ENCODE assay signal across 8 cellular contexts in the genomic region with DNA sequence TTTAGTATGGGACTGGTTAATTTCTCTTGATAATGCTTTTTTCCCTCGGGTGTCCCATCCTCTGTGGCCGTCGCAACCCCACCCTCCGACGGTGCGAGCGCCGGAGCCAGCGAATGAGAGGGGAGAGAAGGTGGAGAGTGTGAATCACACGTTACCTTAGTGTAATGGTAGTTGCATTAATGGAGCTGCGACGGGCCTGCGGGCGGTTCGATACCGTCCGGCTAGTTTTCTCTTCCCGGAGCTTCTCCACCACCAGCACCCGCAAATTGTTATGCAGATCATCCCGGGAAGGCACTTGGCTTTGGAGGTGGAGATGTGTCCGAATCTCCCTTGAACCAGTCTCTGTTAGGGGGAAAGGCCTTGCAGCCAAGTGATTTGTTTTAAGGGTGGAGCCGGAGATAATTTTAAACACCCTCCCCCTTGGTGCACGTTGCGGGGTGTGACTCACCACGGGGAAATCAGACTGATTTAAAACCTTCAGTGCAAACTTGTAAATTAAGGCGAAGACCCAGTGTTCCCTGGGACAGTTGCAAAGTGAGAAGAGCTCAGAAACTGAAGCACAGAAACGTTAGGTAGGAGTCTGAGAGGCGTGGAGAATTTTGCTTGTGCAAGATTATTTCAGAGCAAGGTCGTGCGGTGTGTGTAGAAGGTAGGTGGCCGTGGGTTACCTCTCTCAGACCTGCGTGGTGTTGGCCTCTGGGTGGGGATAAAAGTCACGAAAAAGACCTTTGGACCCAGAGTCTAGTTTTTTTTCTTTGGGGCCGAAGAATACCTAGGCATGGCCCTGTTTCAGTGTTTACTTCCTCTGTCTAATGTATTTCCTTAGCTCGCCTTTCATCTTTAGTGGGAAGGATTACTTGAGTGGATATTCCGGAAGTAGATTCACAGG. TPM values are rescaled to one million over a fixed set of nuclear protein-coding genes. Genes with fewer than 3 reads are reported as not detected.
A peak's percentile ranks its signal among the peaks of the same experiment; 100 is the strongest.
DNase-seq lines count a peak whose midpoint lies in the region; ATAC-seq and TF ChIP-seq lines count a peak whose summit lies in the region.

No MANE protein-coding gene starts in this region.

- H3K4me3 ChIP-seq in GM12875 (ENCODE audit: low read depth, low read length): peak overlapping the region; percentile 64
- H3K4me3 ChIP-seq in choroid plexus epithelial cell (ENCODE audit: low read depth, low read length): peak overlapping the region; percentile 82
- peak overlapping the region; percentile 88 to 90 for H3K4me3 ChIP-seq in left lung

- no peaks in the 10 kb centered on the region for H3K9me3 ChIP-seq in left lung

- peak; percentile 35 for DNase-seq in HEK293T (ENCODE audit: extremely low spot score)
- peak; percentile 77 for DNase-seq in MV-4-11 (lab: John Stamatoyannopoulos, UW)
- DNase-seq in activated CD4-positive, CD25-positive, alpha-beta regulatory T cell treated with anti-CD3 and anti-CD28 coated beads, Interleukin-2, amount 50 U/mL, for 72 hours: peak; percentile 68
- peak; percentile 79 for DNase-seq in choroid plexus epithelial cell (ENCODE audit: low read depth)
- DNase-seq in left lung: peak; percentile 74 to 87
- DNase-seq in stimulated activated CD4-positive, alpha-beta T cell treated with anti-CD3 and anti-CD28 coated beads, Interleukin-4, amount 100 ng/mL, for 48 hours (ENCODE audit: low read depth in 2 of 2): peak; percentile 55 to 73
- DNase-seq in NCI-H1092 treated with DMSO at 0.1 percent for 48 hours (lab: John Stamatoyannopoulos, UW): no peak

- intact Hi-C loops in left lung (cut with DNase I): loop anchor here in 1 of 2 donors (10.0 kb wide), 1 partner anchor 69 kb away; no protein-coding TSS in a partner anchor

- no peaks in the 10 kb centered on the region for H3K36me3 ChIP-seq in left lung

- TF ChIP-seq CTCF in GM12875 (IDR thresholded peaks at IDR 0.05; ENCODE audit: borderline replicate concordance, insufficient read depth, low read depth, low read length) (peak; percentile 25; the same call in 1 of the 2 replicates), choroid plexus epithelial cell (conservative IDR thresholded peaks at IDR 0.05; ENCODE audit: low read depth, low read length) (no peak), left lung (IDR thresholded peaks at IDR 0.05) (no peak)

- CTCF ChIA-PET in HEK293T (lab: Yijun Ruan, JAX): interaction anchor here (0.7 to 1.2 kb wide), 6 partner anchors 14 to 155 kb away, joined by 3 to 5 read pairs (median 3); no protein-coding TSS in a partner anchor

- POLR2A ChIA-PET in HEK293T (lab: Yijun Ruan, JAX): interaction anchor here (0.7 to 2.9 kb wide), 9 partner anchors 8 to 531 kb away, joined by 3 to 33 read pairs (median 4); no protein-coding TSS in a partner anchor

- peak; percentile 56 for ATAC-seq in left lung

- H3K4me1 ChIP-seq in left lung: peaks cover 20 to 64% of the 10 kb centered on the region in 2 donors

- peak overlapping the region; percentile 96 to 99 for H3K27ac ChIP-seq in left lung

- no peaks in the 10 kb centered on the region for H3K27me3 ChIP-seq in left lung

TF ChIP-seq in HEK293T, 16 proteins besides CTCF, POLR2A, EP300 and RAD21:
- TF ChIP-seq ARNT (IDR thresholded peaks at IDR 0.05) (no peak), ELF4 (IDR thresholded peaks at IDR 0.05) (no peak), LEF1 (IDR thresholded peaks at IDR 0.05; ENCODE audit: borderline replicate concordance) (no peak), L3MBTL2 (conservative IDR thresholded peaks at IDR 0.05) (peak; percentile 48)

RNA-seq across cellular contexts. Expression of gene AFF1, which starts 1.3 kb away (rescaled TPM):
- 10 to 100 TPM; 79.1 to 86.0 TPM for total RNA-seq in left lung

RNA-seq across cellular contexts. Expression of gene C4orf36, which starts 43.9 kb away (rescaled TPM):
- total RNA-seq in left lung: 1 to 10 TPM; 1.7 to 2.1 TPM
